In the genomic region with DNA sequence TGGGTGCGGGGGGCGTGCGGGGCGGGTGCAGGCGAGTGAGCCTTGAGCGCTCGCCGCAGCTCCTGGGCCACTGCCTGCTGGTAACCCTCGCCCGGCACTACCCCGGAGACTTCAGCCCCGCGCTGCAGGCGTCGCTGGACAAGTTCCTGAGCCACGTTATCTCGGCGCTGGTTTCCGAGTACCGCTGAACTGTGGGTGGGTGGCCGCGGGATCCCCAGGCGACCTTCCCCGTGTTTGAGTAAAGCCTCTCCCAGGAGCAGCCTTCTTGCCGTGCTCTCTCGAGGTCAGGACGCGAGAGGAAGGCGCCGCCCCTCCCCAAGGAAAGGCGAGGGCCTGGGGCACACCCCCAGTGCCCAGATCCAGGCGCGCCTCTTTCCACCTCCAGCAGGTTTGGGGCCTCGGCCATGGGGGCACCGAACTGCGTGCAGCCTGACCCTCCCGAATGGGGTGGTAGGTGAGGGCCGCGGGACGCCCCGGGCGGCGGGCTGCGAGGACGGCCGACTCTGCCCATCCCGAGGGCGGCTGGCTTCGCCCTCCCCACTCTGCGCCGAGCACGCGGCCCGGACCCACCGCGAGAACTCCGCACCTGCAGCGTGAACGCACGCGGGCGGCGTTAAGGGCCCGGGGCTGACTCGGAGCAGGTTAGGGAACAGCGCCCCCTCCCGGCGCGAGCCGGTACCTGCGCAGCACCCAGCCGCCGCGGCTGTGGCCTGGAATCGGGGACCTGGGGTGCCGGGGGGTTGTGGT, we compare ENCODE assay signal across 1 cellular context.
TF ChIP-seq lines count a peak whose summit lies in the region.

No MANE protein-coding gene starts in this region.

TF ChIP-seq in HepG2, 621 proteins besides CTCF, POLR2A, EP300 and RAD21 (continued from another document and continues in another):
- TF ChIP-seq, protein P1, sequence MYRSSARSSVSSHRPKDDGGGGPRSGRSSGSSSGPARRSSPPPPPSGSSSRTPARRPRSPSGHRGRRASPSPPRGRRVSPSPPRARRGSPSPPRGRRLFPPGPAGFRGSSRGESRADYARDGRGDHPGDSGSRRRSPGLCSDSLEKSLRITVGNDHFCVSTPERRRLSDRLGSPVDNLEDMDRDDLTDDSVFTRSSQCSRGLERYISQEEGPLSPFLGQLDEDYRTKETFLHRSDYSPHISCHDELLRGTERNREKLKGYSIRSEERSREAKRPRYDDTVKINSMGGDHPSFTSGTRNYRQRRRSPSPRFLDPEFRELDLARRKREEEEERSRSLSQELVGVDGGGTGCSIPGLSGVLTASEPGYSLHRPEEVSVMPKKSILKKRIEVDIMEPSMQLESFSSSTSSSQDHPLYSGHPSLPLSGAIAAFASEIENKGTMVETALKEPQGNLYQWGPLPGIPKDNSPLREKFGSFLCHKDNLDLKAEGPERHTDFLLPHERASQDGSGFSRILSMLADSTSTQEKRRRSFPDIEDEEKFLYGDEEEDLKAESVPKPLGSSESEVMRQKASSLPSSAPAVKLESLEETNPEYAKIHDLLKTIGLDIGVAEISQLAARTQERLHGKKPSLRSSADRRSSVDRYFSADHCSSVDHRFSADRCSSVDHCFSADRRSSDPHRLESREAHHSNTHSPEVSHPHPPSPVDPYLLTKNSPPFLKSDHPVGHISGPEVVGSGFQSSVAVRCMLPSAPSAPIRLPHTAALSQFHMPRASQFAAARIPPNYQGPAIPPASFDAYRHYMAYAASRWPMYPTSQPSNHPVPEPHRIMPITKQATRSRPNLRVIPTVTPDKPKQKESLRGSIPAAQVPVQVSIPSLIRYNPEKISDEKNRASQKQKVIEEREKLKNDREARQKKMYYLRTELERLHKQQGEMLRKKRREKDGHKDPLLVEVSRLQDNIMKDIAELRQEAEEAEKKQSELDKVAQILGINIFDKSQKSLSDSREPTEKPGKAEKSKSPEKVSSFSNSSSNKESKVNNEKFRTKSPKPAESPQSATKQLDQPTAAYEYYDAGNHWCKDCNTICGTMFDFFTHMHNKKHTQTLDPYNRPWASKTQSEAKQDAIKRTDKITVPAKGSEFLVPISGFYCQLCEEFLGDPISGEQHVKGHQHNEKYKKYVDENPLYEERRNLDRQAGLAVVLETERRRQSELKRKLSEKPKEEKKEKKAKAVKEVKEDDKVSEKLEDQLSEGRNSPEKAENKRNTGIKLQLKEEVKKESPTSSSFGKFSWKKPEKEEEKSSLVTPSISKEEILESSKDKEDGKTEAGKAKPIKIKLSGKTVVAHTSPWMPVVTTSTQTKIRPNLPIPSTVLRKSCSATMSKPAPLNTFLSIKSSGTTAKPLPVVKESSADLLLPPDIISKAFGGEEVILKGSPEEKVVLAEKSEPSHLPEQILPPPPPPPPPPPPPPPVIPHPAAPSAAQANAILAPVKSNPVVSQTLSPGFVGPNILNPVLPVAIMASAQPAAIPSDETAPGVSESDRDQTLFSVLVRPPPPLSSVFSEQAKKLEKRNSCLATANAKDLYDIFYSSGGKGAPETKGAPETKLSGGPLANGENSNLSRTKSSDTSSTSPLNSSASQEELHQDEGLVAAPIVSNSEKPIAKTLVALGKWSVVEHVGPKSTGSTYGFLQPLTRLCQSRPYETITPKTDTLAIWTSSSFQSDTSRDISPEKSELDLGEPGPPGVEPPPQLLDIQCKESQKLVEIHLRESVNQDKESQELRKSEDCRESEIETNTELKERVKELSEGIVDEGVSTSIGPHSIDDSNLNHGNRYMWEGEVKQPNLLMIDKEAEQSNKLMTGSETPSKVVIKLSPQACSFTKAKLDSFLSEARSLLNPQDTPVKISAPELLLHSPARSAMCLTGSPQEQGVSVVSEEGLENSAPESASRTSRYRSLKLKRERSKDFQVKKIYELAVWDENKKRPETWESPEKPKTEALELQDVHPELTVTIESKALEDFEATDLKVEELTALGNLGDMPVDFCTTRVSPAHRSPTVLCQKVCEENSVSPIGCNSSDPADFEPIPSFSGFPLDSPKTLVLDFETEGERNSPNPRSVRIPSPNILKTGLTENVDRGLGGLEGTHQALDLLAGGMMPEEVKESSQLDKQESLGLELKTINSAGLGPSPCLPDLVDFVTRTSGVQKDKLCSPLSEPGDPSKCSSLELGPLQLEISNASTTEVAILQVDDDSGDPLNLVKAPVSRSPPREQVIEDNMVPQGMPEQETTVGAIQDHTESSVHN (CRISPR knock-in tag; IDR thresholded peaks at IDR 0.05) = peak; percentile 95
- no peak for TF ChIP-seq RBM22 (optimal IDR thresholded peaks at IDR 0.05; ENCODE audit: low read length)
- TF ChIP-seq BHLHE40 (IDR thresholded peaks at IDR 0.05; ENCODE audit: low read length) = peak; percentile 52; the same call in 1 of the 2 replicates
- TF ChIP-seq ZNF556 (CRISPR knock-in tag; IDR thresholded peaks at IDR 0.05; ENCODE audit: borderline replicate concordance) = peak; percentile 51; the same call in 1 of the 2 replicates
- TF ChIP-seq ZNF337 (CRISPR knock-in tag; IDR thresholded peaks at IDR 0.05; ENCODE audit: borderline replicate concordance, low read depth) = peak; percentile 98; the same call in 1 of the 2 replicates
- TF ChIP-seq, protein P2, sequence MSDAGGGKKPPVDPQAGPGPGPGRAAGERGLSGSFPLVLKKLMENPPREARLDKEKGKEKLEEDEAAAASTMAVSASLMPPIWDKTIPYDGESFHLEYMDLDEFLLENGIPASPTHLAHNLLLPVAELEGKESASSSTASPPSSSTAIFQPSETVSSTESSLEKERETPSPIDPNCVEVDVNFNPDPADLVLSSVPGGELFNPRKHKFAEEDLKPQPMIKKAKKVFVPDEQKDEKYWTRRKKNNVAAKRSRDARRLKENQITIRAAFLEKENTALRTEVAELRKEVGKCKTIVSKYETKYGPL (CRISPR knock-in tag; IDR thresholded peaks at IDR 0.05) = peak; percentile 88
- TF ChIP-seq, protein P3, sequence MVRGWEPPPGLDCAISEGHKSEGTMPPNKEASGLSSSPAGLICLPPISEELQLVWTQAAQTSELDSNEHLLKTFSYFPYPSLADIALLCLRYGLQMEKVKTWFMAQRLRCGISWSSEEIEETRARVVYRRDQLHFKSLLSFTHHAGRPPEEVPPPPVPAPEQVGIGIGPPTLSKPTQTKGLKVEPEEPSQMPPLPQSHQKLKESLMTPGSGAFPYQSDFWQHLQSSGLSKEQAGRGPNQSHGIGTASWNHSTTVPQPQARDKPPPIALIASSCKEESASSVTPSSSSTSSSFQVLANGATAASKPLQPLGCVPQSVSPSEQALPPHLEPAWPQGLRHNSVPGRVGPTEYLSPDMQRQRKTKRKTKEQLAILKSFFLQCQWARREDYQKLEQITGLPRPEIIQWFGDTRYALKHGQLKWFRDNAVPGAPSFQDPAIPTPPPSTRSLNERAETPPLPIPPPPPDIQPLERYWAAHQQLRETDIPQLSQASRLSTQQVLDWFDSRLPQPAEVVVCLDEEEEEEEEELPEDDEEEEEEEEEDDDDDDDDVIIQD (CRISPR knock-in tag; IDR thresholded peaks at IDR 0.05; ENCODE audit: low read depth) = peak; percentile 60
- TF ChIP-seq, protein P4, sequence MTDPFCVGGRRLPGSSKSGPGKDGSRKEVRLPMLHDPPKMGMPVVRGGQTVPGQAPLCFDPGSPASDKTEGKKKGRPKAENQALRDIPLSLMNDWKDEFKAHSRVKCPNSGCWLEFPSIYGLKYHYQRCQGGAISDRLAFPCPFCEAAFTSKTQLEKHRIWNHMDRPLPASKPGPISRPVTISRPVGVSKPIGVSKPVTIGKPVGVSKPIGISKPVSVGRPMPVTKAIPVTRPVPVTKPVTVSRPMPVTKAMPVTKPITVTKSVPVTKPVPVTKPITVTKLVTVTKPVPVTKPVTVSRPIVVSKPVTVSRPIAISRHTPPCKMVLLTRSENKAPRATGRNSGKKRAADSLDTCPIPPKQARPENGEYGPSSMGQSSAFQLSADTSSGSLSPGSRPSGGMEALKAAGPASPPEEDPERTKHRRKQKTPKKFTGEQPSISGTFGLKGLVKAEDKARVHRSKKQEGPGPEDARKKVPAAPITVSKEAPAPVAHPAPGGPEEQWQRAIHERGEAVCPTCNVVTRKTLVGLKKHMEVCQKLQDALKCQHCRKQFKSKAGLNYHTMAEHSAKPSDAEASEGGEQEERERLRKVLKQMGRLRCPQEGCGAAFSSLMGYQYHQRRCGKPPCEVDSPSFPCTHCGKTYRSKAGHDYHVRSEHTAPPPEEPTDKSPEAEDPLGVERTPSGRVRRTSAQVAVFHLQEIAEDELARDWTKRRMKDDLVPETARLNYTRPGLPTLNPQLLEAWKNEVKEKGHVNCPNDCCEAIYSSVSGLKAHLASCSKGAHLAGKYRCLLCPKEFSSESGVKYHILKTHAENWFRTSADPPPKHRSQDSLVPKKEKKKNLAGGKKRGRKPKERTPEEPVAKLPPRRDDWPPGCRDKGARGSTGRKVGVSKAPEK (CRISPR knock-in tag; IDR thresholded peaks at IDR 0.05; ENCODE audit: borderline replicate concordance) = no peak
- peak; percentile 96 for TF ChIP-seq ZNF224 (CRISPR knock-in tag; IDR thresholded peaks at IDR 0.05)
- TF ChIP-seq HHEX (CRISPR knock-in tag; IDR thresholded peaks at IDR 0.05) = no peak
- peak; percentile 86; the same call in 1 of the 2 replicates for TF ChIP-seq ZNF660 (CRISPR knock-in tag; IDR thresholded peaks at IDR 0.05; ENCODE audit: borderline replicate concordance, low read depth)
- peak; percentile 92 for TF ChIP-seq ZNF331 (CRISPR knock-in tag; IDR thresholded peaks at IDR 0.05)
- TF ChIP-seq ZNF547 (CRISPR knock-in tag; IDR thresholded peaks at IDR 0.05) = peak; percentile 100
- no peak for TF ChIP-seq DPF2 (CRISPR knock-in tag; IDR thresholded peaks at IDR 0.05; ENCODE audit: borderline replicate concordance, low read depth)
- TF ChIP-seq ZMYM3 (CRISPR knock-in tag; IDR thresholded peaks at IDR 0.05) = no peak; the same call in 1 of the 2 replicates
- TF ChIP-seq, protein P5, sequence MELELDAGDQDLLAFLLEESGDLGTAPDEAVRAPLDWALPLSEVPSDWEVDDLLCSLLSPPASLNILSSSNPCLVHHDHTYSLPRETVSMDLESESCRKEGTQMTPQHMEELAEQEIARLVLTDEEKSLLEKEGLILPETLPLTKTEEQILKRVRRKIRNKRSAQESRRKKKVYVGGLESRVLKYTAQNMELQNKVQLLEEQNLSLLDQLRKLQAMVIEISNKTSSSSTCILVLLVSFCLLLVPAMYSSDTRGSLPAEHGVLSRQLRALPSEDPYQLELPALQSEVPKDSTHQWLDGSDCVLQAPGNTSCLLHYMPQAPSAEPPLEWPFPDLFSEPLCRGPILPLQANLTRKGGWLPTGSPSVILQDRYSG (CRISPR knock-in tag; IDR thresholded peaks at IDR 0.05) = peak; percentile 98
- peak; percentile 98 for TF ChIP-seq ZNF430 (CRISPR knock-in tag; IDR thresholded peaks at IDR 0.05)
- TF ChIP-seq ZSCAN12 (CRISPR knock-in tag; IDR thresholded peaks at IDR 0.05) = peak; percentile 99
- no peak for TF ChIP-seq SIN3B (IDR thresholded peaks at IDR 0.05; ENCODE audit: low read length)
- no peak for TF ChIP-seq NCOA5 (CRISPR knock-in tag; IDR thresholded peaks at IDR 0.05)
- TF ChIP-seq, protein P6, sequence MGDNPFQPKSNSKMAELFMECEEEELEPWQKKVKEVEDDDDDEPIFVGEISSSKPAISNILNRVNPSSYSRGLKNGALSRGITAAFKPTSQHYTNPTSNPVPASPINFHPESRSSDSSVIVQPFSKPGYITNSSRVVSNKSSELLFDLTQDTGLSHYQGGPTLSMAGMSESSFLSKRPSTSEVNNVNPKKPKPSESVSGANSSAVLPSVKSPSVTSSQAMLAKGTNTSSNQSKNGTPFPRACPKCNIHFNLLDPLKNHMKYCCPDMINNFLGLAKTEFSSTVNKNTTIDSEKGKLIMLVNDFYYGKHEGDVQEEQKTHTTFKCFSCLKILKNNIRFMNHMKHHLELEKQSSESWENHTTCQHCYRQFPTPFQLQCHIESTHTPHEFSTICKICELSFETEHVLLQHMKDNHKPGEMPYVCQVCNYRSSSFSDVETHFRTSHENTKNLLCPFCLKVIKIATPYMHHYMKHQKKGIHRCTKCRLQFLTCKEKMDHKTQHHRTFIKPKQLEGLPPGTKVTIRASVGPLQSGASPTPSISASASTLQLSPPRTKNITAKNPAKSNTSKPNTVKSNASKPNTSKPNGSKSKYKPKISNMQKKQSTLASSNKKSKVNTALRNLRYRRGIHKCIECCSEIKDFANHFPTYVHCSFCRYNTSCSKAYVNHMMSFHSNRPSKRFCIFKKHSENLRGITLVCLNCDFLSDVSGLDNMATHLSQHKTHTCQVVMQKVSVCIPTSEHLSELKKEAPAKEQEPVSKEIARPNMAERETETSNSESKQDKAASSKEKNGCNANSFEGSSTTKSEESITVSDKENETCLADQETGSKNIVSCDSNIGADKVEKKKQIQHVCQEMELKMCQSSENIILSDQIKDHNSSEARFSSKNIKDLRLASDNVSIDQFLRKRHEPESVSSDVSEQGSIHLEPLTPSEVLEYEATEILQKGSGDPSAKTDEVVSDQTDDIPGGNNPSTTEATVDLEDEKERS (CRISPR knock-in tag; IDR thresholded peaks at IDR 0.05) = no peak
- TF ChIP-seq ZBTB38 (CRISPR knock-in tag; IDR thresholded peaks at IDR 0.05) = peak; percentile 97
- peak; percentile 55 for TF ChIP-seq NFYC (CRISPR knock-in tag; IDR thresholded peaks at IDR 0.05)
- peak; percentile 96; the same call in 1 of the 2 replicates for TF ChIP-seq NFATC3 (CRISPR knock-in tag; IDR thresholded peaks at IDR 0.05)
- peak; percentile 97 for TF ChIP-seq HNRNPLL (IDR thresholded peaks at IDR 0.05; ENCODE audit: low read depth, low read length, poor library complexity, severe bottlenecking)
- no peak; the same call in 1 of the 2 replicates for TF ChIP-seq ADNP (CRISPR knock-in tag; IDR thresholded peaks at IDR 0.05)
- TF ChIP-seq CHD2 (IDR thresholded peaks at IDR 0.05; ENCODE audit: low read depth, low read length) = peak; percentile 94
- TF ChIP-seq, protein P7, sequence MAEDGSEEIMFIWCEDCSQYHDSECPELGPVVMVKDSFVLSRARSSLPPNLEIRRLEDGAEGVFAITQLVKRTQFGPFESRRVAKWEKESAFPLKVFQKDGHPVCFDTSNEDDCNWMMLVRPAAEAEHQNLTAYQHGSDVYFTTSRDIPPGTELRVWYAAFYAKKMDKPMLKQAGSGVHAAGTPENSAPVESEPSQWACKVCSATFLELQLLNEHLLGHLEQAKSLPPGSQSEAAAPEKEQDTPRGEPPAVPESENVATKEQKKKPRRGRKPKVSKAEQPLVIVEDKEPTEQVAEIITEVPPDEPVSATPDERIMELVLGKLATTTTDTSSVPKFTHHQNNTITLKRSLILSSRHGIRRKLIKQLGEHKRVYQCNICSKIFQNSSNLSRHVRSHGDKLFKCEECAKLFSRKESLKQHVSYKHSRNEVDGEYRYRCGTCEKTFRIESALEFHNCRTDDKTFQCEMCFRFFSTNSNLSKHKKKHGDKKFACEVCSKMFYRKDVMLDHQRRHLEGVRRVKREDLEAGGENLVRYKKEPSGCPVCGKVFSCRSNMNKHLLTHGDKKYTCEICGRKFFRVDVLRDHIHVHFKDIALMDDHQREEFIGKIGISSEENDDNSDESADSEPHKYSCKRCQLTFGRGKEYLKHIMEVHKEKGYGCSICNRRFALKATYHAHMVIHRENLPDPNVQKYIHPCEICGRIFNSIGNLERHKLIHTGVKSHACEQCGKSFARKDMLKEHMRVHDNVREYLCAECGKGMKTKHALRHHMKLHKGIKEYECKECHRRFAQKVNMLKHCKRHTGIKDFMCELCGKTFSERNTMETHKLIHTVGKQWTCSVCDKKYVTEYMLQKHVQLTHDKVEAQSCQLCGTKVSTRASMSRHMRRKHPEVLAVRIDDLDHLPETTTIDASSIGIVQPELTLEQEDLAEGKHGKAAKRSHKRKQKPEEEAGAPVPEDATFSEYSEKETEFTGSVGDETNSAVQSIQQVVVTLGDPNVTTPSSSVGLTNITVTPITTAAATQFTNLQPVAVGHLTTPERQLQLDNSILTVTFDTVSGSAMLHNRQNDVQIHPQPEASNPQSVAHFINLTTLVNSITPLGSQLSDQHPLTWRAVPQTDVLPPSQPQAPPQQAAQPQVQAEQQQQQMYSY (CRISPR knock-in tag; IDR thresholded peaks at IDR 0.05) = peak; percentile 75; the same call in 1 of the 2 replicates
- peak; percentile 97; the same call in 1 of the 2 replicates for TF ChIP-seq NAIF1 (CRISPR knock-in tag; IDR thresholded peaks at IDR 0.05; ENCODE audit: borderline replicate concordance)
- TF ChIP-seq EZH2 (conservative IDR thresholded peaks at IDR 0.05; ENCODE audit: low read depth, low read length) = no peak
- no peak for TF ChIP-seq STAT5B (CRISPR knock-in tag; IDR thresholded peaks at IDR 0.05)
